8 cellular contexts compared by ENCODE assay signal in genomic region chr6:116564921-116565872, GRCh38. TPM values are rescaled to one million over a fixed set of nuclear protein-coding genes. Genes with fewer than 3 reads are reported as not detected.
DNase-seq lines count a peak whose midpoint lies in the region; ATAC-seq and TF ChIP-seq lines count a peak whose summit lies in the region.

No MANE protein-coding gene starts in this region.

- ATAC-seq in foreskin keratinocyte: peak; percentile 59
- ATAC-seq in sciatic nerve: peak; percentile 70
- ATAC-seq in HG03095 (IDR thresholded peaks at IDR 0.05; ENCODE audit: unreplicated experiment): no peak
- ATAC-seq in GM19397 (IDR thresholded peaks at IDR 0.05; ENCODE audit: unreplicated experiment): no peak

- intact Hi-C loops in sciatic nerve (cut with DNase I): no loop called here

- no peaks in the 10 kb centered on the region for H3K27me3 ChIP-seq in foreskin keratinocyte

- DNase-seq in GM03348 (ENCODE audit: low spot score): peak; percentile 46
- peak; percentile 7 to 14 for DNase-seq in activated CD4-positive, alpha-beta T cell treated with anti-CD3 and anti-CD28 coated beads, Interleukin-2, amount 50 U/mL, for 48 hours
- no peak for DNase-seq in foreskin keratinocyte
- DNase-seq in sciatic nerve (ENCODE audit: low spot score): peak; percentile 57
- DNase-seq in NCI-H82 treated with DMSO at 0.1 percent for 48 hours (lab: John Stamatoyannopoulos, UW; ENCODE audit: unreplicated experiment): no peak
- no peak for DNase-seq in medulla oblongata (ENCODE audit: extremely low spot score)

- no peak overlapping the region for H3K27ac ChIP-seq in foreskin keratinocyte

- peaks cover 6% of the 10 kb centered on the region for H3K4me1 ChIP-seq in foreskin keratinocyte

- no peak for TF ChIP-seq CTCF in foreskin keratinocyte (conservative IDR thresholded peaks at IDR 0.05)

RNA-seq across cellular contexts. Expression of gene RWDD1, which starts 6.1 kb away (rescaled TPM):
- total RNA-seq in foreskin keratinocyte: 49.0 and 64.9 TPM in 2 replicates
- 67.4 and 91.9 TPM in 2 replicates for polyA plus RNA-seq in foreskin keratinocyte
- 39.6 TPM for total RNA-seq in sciatic nerve

RNA-seq across cellular contexts. Expression of gene CALHM4, which starts 11.6 kb away (rescaled TPM):
- total RNA-seq in foreskin keratinocyte (0.10 and 0.18 TPM in 2 replicates), sciatic nerve (not detected)
- 0.17 and 0.19 TPM in 2 replicates for polyA plus RNA-seq in foreskin keratinocyte

RNA-seq across cellular contexts. Expression of gene TRAPPC3L, which starts 19.7 kb away (rescaled TPM):
- total RNA-seq in foreskin keratinocyte (0.07 and 0.20 TPM in 2 replicates), sciatic nerve (0.22 TPM)
- polyA plus RNA-seq in foreskin keratinocyte: 0.12 and 0.13 TPM in 2 replicates

RNA-seq across cellular contexts. Expression of gene RSPH4A, which starts 51.1 kb away (rescaled TPM):
- 0.10 and 0.14 TPM in 2 replicates for total RNA-seq in foreskin keratinocyte
- polyA plus RNA-seq in foreskin keratinocyte: 0.04 TPM in 2 replicates
- total RNA-seq in sciatic nerve: 0.18 TPM

RNA-seq across cellular contexts. Expression of gene CALHM5, which starts 53.8 kb away (rescaled TPM):
- total RNA-seq in foreskin keratinocyte: 0.11 and 0.20 TPM in 2 replicates
- polyA plus RNA-seq in foreskin keratinocyte: 0.03 and 0.10 TPM in 2 replicates
- 5.3 TPM for total RNA-seq in sciatic nerve

Comparison
In these comparisons a context has a peak if more than half of its experiments do, and no peak if none do; other contexts are left out.
1. DNase-seq: peak in GM03348 (single experiment), activated CD4-positive, alpha-beta T cell treated with anti-CD3 and anti-CD28 coated beads, Interleukin-2, amount 50 U/mL, for 48 hours (2 of 2) and sciatic nerve (single experiment); none in foreskin keratinocyte (0 of 2), NCI-H82 treated with DMSO at 0.1 percent for 48 hours (single experiment) and medulla oblongata (single experiment).
2. ATAC-seq: peak in foreskin keratinocyte (single experiment) and sciatic nerve (single experiment); none in HG03095 (single experiment) and GM19397 (single experiment).